ENCODE assay signal across 1 cellular context in genomic region chr15:49718846-49719245, GRCh38.
TF ChIP-seq lines count a peak whose summit lies in the region.

No MANE protein-coding gene starts in this region.

TF ChIP-seq in HepG2, 621 proteins besides CTCF, POLR2A, EP300 and RAD21 (continued from another document):
- TF ChIP-seq ZNF660 (CRISPR knock-in tag; IDR thresholded peaks at IDR 0.05; ENCODE audit: borderline replicate concordance, low read depth) (no peak), MYNN (CRISPR knock-in tag; IDR thresholded peaks at IDR 0.05; ENCODE audit: low read depth) (no peak), NFATC3 (CRISPR knock-in tag; IDR thresholded peaks at IDR 0.05) (no peak), STAG1 (CRISPR knock-in tag; IDR thresholded peaks at IDR 0.05) (no peak), RFX3 (CRISPR knock-in tag; IDR thresholded peaks at IDR 0.05) (no peak), MED1 (CRISPR knock-in tag; IDR thresholded peaks at IDR 0.05) (no peak), NCOA5 (CRISPR knock-in tag; IDR thresholded peaks at IDR 0.05) (no peak), HIC2 (CRISPR knock-in tag; IDR thresholded peaks at IDR 0.05; ENCODE audit: low read depth) (no peak), ZBTB21 (CRISPR knock-in tag; IDR thresholded peaks at IDR 0.05) (no peak), TCF7 (IDR thresholded peaks at IDR 0.05; ENCODE audit: low read depth) (no peak), ZNF558 (CRISPR knock-in tag; IDR thresholded peaks at IDR 0.05; ENCODE audit: borderline replicate concordance) (no peak)
